In the genomic region with DNA sequence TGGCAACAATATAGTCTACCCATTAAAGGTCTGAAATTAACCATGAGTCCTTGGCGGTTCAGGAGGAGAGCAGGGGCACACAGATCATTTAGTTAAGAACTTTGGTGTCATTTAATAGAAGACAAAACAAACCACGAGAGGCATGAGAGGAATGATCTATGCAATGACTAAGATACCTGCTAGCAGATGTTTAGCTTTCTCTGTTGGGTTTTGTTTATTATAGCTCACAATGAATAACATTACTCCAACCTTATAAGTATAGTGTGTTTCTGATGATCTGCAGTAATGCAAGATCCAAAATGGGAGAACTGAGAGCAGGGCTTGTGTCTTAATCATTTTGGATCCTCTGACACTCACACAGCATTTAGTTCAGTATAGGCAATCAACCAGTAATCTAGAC, we compare ENCODE assay signal across 14 cellular contexts.
DNase-seq lines count a peak whose midpoint lies in the region; ATAC-seq and TF ChIP-seq lines count a peak whose summit lies in the region.
"Had no signal": no experiment of that assay in that cellular context is flagged by ENCODE, and none has a peak within 500 bp of the region (broad histone marks: within the 10 kb centered on the region; RNA-seq: fewer than 3 reads in every experiment).

No MANE protein-coding gene starts in this region.

- TF ChIP-seq CTCF in BJ (IDR thresholded peaks at IDR 0.05; ENCODE audit: insufficient read depth, low read depth, low read length), result no peak
- TF ChIP-seq CTCF in PC-3 (conservative IDR thresholded peaks at IDR 0.05; ENCODE audit: low read depth, low read length), result no peak

- CTCF ChIA-PET in BJ (lab: Yijun Ruan, JAX) (interaction anchor here (0.9 to 1.9 kb wide), 3 partner anchors 11 to 249 kb away, joined by 3 to 5 read pairs (median 4); no protein-coding TSS in a partner anchor), PC-3 (lab: Charles Lee) (no interaction called here)

- peaks cover 8% of the 10 kb centered on the region for H3K4me1 ChIP-seq in PC-3 (ENCODE audit: insufficient read depth, low read length)
- H3K4me1 ChIP-seq: BLaER1, Caco-2 had no signal

- H3K79me2 ChIP-seq in PC-3 (ENCODE audit: low read length), result no peaks in the 10 kb centered on the region

- H3K27me3 ChIP-seq in BJ (ENCODE audit: control insufficient read depth, insufficient read depth, low read length) (no peaks in the 10 kb centered on the region), PC-3 (ENCODE audit: low read length) (no peaks in the 10 kb centered on the region)
- H3K27me3 ChIP-seq: BLaER1 had no signal

- DNase-seq in BJ (ENCODE audit: low read depth) (peak; percentile 6), HCEC 1CT (peak; percentile 50), PC-3 (no peak), posterior vena cava (ENCODE audit: low spot score) (no peak), Right ventricle myocardium inferior (ENCODE audit: missing footprints) (no peak), retina (no peak), KG1 (lab: John Stamatoyannopoulos, UW) (no peak)
- DNase-seq: Caco-2; CD8-positive, alpha-beta memory T cell; DMS53; GOT3; H9 had no signal

- no peaks in the 10 kb centered on the region for H3K9me3 ChIP-seq in PC-3 (ENCODE audit: low read length)
- H3K9me3 ChIP-seq: BLaER1, Caco-2 had no signal

- no peaks in the 10 kb centered on the region for H3F3A ChIP-seq in PC-3 (ENCODE audit: low read length, unreplicated experiment)

- ATAC-seq in PC-3, result peak; percentile 13; the same call in 1 of the 2 replicates
- ATAC-seq in Right ventricle myocardium inferior, result no peak
- ATAC-seq: GM12878 had no signal

- no TSS peak for BruUV-seq in PC-3 (replicated peaks; lab: Mats Ljungman, UMichigan)

- intact Hi-C loops in PC-3 (cut with micrococcal nuclease), result no loop called here
- intact Hi-C loops in posterior vena cava (cut with DNase I), result no loop called here
- intact Hi-C loops in Right ventricle myocardium inferior (cut with DNase I), result no loop called here

- H3K36me3 ChIP-seq in BJ (ENCODE audit: control insufficient read depth, insufficient read depth, low read length), result no peaks in the 10 kb centered on the region
- no peaks in the 10 kb centered on the region for H3K36me3 ChIP-seq in PC-3 (ENCODE audit: low read depth, low read length)
- H3K36me3 ChIP-seq: BLaER1 had no signal

- H3K9me2 ChIP-seq in PC-3 (replicated peaks; ENCODE audit: low read length), result no peaks in the 10 kb centered on the region

- POLR2A ChIA-PET in BJ (lab: Charles Lee), result no interaction called here
- POLR2A ChIA-PET in PC-3 (lab: Charles Lee; ENCODE audit: unreplicated experiment), result no interaction called here

- H3K4me2 ChIP-seq in PC-3 (ENCODE audit: low read length), result no peak overlapping the region
- H3K4me2 ChIP-seq: BLaER1 had no signal

- H3K27ac ChIP-seq in PC-3 (ENCODE audit: low read length), result no peak overlapping the region
- H3K27ac ChIP-seq: BLaER1 had no signal

- no peak overlapping the region for H2AFZ ChIP-seq in PC-3 (ENCODE audit: low read length)

- no peak overlapping the region for H3K4me3 ChIP-seq in BJ (ENCODE audit: low read depth, low read length)
- H3K4me3 ChIP-seq in PC-3 (ENCODE audit: low read length), result no peak overlapping the region
- H3K4me3 ChIP-seq: BLaER1, GM12878 had no signal

- H3K9ac ChIP-seq in PC-3 (ENCODE audit: low read length), result no peak overlapping the region
- H3K9ac ChIP-seq: BLaER1 had no signal

- H4K20me1 ChIP-seq in PC-3 (ENCODE audit: low read length), result no peaks in the 10 kb centered on the region
- H4K20me1 ChIP-seq: BLaER1 had no signal

Comparison
In these comparisons a context has a peak if more than half of its experiments do, and no peak if none do; other contexts are left out.
1. DNase-seq: peak in BJ (single experiment) and HCEC 1CT (single experiment); none in PC-3 (single experiment), posterior vena cava (single experiment), Right ventricle myocardium inferior (single experiment), retina (single experiment) and KG1 (single experiment).